ENCODE assay signal across 8 cellular contexts in genomic region chr5:69167488-69167845, GRCh38. TPM values are rescaled to one million over a fixed set of nuclear protein-coding genes. Genes with fewer than 3 reads are reported as not detected.
DNase-seq lines count a peak whose midpoint lies in the region; ATAC-seq and TF ChIP-seq lines count a peak whose summit lies in the region.

No MANE protein-coding gene starts in this region.

- WGBS in HUES64 = under 1% methylated on average over 11 of the region's 11 CpGs

- CTCF ChIA-PET in CD4-positive, alpha-beta T cell (lab: Charles Lee) = interaction anchor here (1.4 to 4.9 kb wide), 3 partner anchors 74 to 167 kb away, joined by 3 to 20 read pairs (median 3); partner anchors contain the start of gene SLC30A5

- no peaks in the 10 kb centered on the region for H3K27me3 ChIP-seq in CD4-positive, alpha-beta T cell (ENCODE audit: control insufficient read depth, insufficient read depth, low read length)
- H3K27me3 ChIP-seq in HUES64 (ENCODE audit: insufficient read depth, low read length) (no peaks in the 10 kb centered on the region), mononuclear cell (ENCODE audit: insufficient read depth, low read length) (no peaks in the 10 kb centered on the region)

- peak overlapping the region; percentile 84 for H3K4me3 ChIP-seq in HUES64 (ENCODE audit: low read length)
- H3K4me3 ChIP-seq in cardiac fibroblast (replicated peaks in 1 of 2; ENCODE audit: low read depth in 2 of 2, low read length in 2 of 2) = peak overlapping the region; percentile 73 to 88
- peak overlapping the region; percentile 66 for H3K4me3 ChIP-seq in mononuclear cell (ENCODE audit: low read length)

- no peak overlapping the region for H3K27ac ChIP-seq in CD4-positive, alpha-beta T cell (ENCODE audit: low read depth, low read length)
- peak overlapping the region; percentile 97 for H3K27ac ChIP-seq in HUES64 (ENCODE audit: low read depth, low read length)

- DNase-seq in CD4-positive, alpha-beta T cell = no peak
- DNase-seq in cardiac fibroblast (ENCODE audit: low read depth in 2 of 2) = peak in 1 of 2 donors; percentile 33
- no peak for DNase-seq in NCI-H1048 (lab: John Stamatoyannopoulos, UW)
- no peak for DNase-seq in nucleus accumbens (lab: John Stamatoyannopoulos, UW)

- no peak for ATAC-seq in CD4-positive, alpha-beta T cell (ENCODE audit: poor library complexity)
- ATAC-seq in HG02884 (IDR thresholded peaks at IDR 0.05; ENCODE audit: unreplicated experiment) (no peak), GM21390 (IDR thresholded peaks at IDR 0.05; ENCODE audit: unreplicated experiment) (no peak)

- H3K4me3 Mint-ChIP-seq in CD4-positive, alpha-beta T cell = peak overlapping the region; percentile 93

- H3K9me3 ChIP-seq in CD4-positive, alpha-beta T cell (ENCODE audit: control insufficient read depth, low read length) = no peaks in the 10 kb centered on the region
- no peaks in the 10 kb centered on the region for H3K9me3 ChIP-seq in HUES64 (ENCODE audit: insufficient read depth, low read depth, low read length)
- no peaks in the 10 kb centered on the region for H3K9me3 ChIP-seq in mononuclear cell (ENCODE audit: low read depth, low read length)

- H3K27me3 Mint-ChIP-seq in CD4-positive, alpha-beta T cell = no peaks in the 10 kb centered on the region

- peak overlapping the region; percentile 73 for H3K27ac Mint-ChIP-seq in CD4-positive, alpha-beta T cell

- H3K4me1 Mint-ChIP-seq in CD4-positive, alpha-beta T cell (ENCODE audit: low read depth) = peaks cover 23% of the 10 kb centered on the region

- H3K9ac ChIP-seq in HUES64 (ENCODE audit: low read depth, low read length) = peak overlapping the region; percentile 96

- POLR2A ChIA-PET in CD4-positive, alpha-beta T cell (lab: Charles Lee) = interaction anchor here (1.7 to 1.9 kb wide), 2 partner anchors 67 to 74 kb away, joined by 5 to 9 read pairs; partner anchors contain the start of genes CDK7 and SLC30A5

- H3K36me3 Mint-ChIP-seq in CD4-positive, alpha-beta T cell (ENCODE audit: low read depth) = no peaks in the 10 kb centered on the region

- no peak for TF ChIP-seq CTCF in CD4-positive, alpha-beta T cell (IDR thresholded peaks at IDR 0.05)
- TF ChIP-seq CTCF in cardiac fibroblast (IDR thresholded peaks at IDR 0.05; ENCODE audit: low read depth, low read length) = no peak

- intact Hi-C loops in CD4-positive, alpha-beta T cell (cut with DNase I, micrococcal nuclease) = loop anchor here (2.0 to 10.0 kb wide), 6 partner anchors 47 to 201 kb away; partner anchors contain the start of genes SLC30A5 (in 2 of the 2), AK6 (in 1 of the 2), CCDC125 (in 1 of the 2) and CDK7 (in 1 of the 2)

- H3K4me1 ChIP-seq in HUES64 (ENCODE audit: insufficient read depth, low read length) (peaks cover 16% of the 10 kb centered on the region), mononuclear cell (ENCODE audit: insufficient read depth, low read length) (peaks cover 19% of the 10 kb centered on the region)

- H3K9me3 Mint-ChIP-seq in CD4-positive, alpha-beta T cell = peaks cover 1% of the 10 kb centered on the region

- peaks cover 47% of the 10 kb centered on the region for H3K36me3 ChIP-seq in HUES64 (ENCODE audit: insufficient read depth, low read length)

RNA-seq across cellular contexts. Expression of gene CCNB1, which starts 0.5 kb away (rescaled TPM):
- 1 to 10 TPM; 1.4 to 1.5 TPM for total RNA-seq in CD4-positive, alpha-beta T cell
- polyA plus RNA-seq in HUES64 (2013, experiment 1 of 2) = 250 TPM
- 280 TPM for polyA plus RNA-seq in HUES64 (2013, experiment 2 of 2)
- total RNA-seq in mononuclear cell = 5.6 TPM

RNA-seq across cellular contexts. Expression of gene CENPH, which starts 21.9 kb away (rescaled TPM):
- 1 to 10 TPM; 4.0 to 5.6 TPM for total RNA-seq in CD4-positive, alpha-beta T cell
- 77.2 TPM for polyA plus RNA-seq in HUES64 (2013, experiment 1 of 2)
- polyA plus RNA-seq in HUES64 (2013, experiment 2 of 2) = 107 TPM
- total RNA-seq in mononuclear cell = 6.1 TPM
